ENCODE assay signal across 1 cellular context in genomic region chr19:20565321-20566018, GRCh38.
TF ChIP-seq lines count a peak whose summit lies in the region.

Gene ZNF737 (minus strand): TSS chr19:20565781. CDS start chr19:20565640, 141 bp downstream.

TF ChIP-seq in GM12878, 131 proteins besides CTCF, POLR2A, EP300 and RAD21 (continued from another document):
- peak; percentile 55 for TF ChIP-seq FOS (IDR thresholded peaks at IDR 0.05; ENCODE audit: borderline replicate concordance, extremely low read depth, insufficient read length)
- TF ChIP-seq, protein P1, sequence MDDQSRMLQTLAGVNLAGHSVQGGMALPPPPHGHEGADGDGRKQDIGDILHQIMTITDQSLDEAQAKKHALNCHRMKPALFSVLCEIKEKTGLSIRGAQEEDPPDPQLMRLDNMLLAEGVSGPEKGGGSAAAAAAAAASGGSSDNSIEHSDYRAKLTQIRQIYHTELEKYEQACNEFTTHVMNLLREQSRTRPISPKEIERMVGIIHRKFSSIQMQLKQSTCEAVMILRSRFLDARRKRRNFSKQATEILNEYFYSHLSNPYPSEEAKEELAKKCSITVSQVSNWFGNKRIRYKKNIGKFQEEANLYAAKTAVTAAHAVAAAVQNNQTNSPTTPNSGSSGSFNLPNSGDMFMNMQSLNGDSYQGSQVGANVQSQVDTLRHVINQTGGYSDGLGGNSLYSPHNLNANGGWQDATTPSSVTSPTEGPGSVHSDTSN (IDR thresholded peaks at IDR 0.05; ENCODE audit: insufficient replicate concordance, low read depth, low read length): peak; percentile 91
- TF ChIP-seq WRNIP1 (IDR thresholded peaks at IDR 0.05; ENCODE audit: borderline replicate concordance, low read depth, low read length): no peak
- TF ChIP-seq SKIL (IDR thresholded peaks at IDR 0.05; ENCODE audit: low read depth, poor library complexity, severe bottlenecking): no peak
- TF ChIP-seq SP1 (IDR thresholded peaks at IDR 0.05; ENCODE audit: low read depth, low read length): peak; percentile 94
- TF ChIP-seq MXI1 (IDR thresholded peaks at IDR 0.05; ENCODE audit: low read depth, low read length): no peak
- TF ChIP-seq TAF1 (IDR thresholded peaks at IDR 0.05; ENCODE audit: borderline replicate concordance, low read depth, low read length): peak; percentile 76; the same call in 1 of the 2 replicates
- TF ChIP-seq PML (IDR thresholded peaks at IDR 0.05; ENCODE audit: low read length): 0 out of 2 replicates have a peak, but pooled peaks have one; percentile 50
